ENCODE assay signal across 14 cellular contexts in genomic region chr6:142821164-142821716, GRCh38.
A peak's percentile ranks its signal among the peaks of the same experiment; 100 is the strongest.
DNase-seq lines count a peak whose midpoint lies in the region; ATAC-seq, FAIRE-seq and TF ChIP-seq lines count a peak whose summit lies in the region.
"Had no signal": no experiment of that assay in that cellular context is flagged by ENCODE, and none has a peak within 500 bp of the region (broad histone marks: within the 10 kb centered on the region; RNA-seq: fewer than 3 reads in every experiment).

No MANE protein-coding gene starts in this region.

- H3K9ac ChIP-seq in OCI-LY1 (ENCODE audit: low read length) (no peak overlapping the region), endothelial cell of umbilical vein (replicated peaks; ENCODE audit: extremely low read depth, insufficient read depth, low read length) (peak overlapping the region; percentile 77)

- no peaks in the 10 kb centered on the region for H3K27me3 ChIP-seq in OCI-LY1 (ENCODE audit: insufficient read depth, low read length)
- H3K27me3 ChIP-seq in endothelial cell of umbilical vein (ENCODE audit: control insufficient read depth in 2 of 2, insufficient read depth in 2 of 2, low read length in 2 of 2): no peaks in the 10 kb centered on the region
- no peaks in the 10 kb centered on the region for H3K27me3 ChIP-seq in small intestine (ENCODE audit: control insufficient read depth in 2 of 2, insufficient read depth in 2 of 2, low read length in 2 of 2)
- H3K27me3 ChIP-seq: right atrium auricular region had no signal

- H2AFZ ChIP-seq in OCI-LY1 (ENCODE audit: low read length) (no peak overlapping the region), endothelial cell of umbilical vein (ENCODE audit: low read depth, low read length) (no peak overlapping the region)

- no TSS peak for BruUV-seq in endothelial cell of umbilical vein (replicated peaks; lab: Mats Ljungman, UMichigan)

- peaks cover 16% of the 10 kb centered on the region for H3K36me3 Mint-ChIP-seq in activated CD4-positive, alpha-beta memory T cell treated with anti-CD3 and anti-CD28 coated beads for 36 hours
- peaks cover 28% of the 10 kb centered on the region for H3K36me3 Mint-ChIP-seq in activated CD4-positive, alpha-beta memory T cell treated with anti-CD3 and anti-CD28 coated beads, Interleukin-2, amount 10 ng/mL, durations not matched to agents 7 days and 5 days (ENCODE audit: low read depth)

- intact Hi-C loops in activated CD4-positive, alpha-beta memory T cell treated with anti-CD3 and anti-CD28 coated beads for 36 hours (cut with micrococcal nuclease): loop anchor here (5.0 kb wide), 1 partner anchor 129 kb away; no protein-coding TSS in a partner anchor
- intact Hi-C loops in endothelial cell of umbilical vein (cut with micrococcal nuclease): no loop called here
- intact Hi-C loops in sciatic nerve (cut with DNase I): no loop called here

- no peaks in the 10 kb centered on the region for H3K9me2 ChIP-seq in OCI-LY1 (ENCODE audit: low read depth, low read length)

- H3K79me2 ChIP-seq in OCI-LY1 (ENCODE audit: insufficient read depth, low read length) (0 out of 2 replicates have a peak, but pooled peaks cover 2% of the 10 kb centered on the region), endothelial cell of umbilical vein (ENCODE audit: control insufficient read depth, insufficient read depth, low read length) (no peaks in the 10 kb centered on the region)

- no peak overlapping the region for H3K4me3 Mint-ChIP-seq in activated CD4-positive, alpha-beta memory T cell treated with anti-CD3 and anti-CD28 coated beads for 36 hours
- no peak overlapping the region for H3K4me3 Mint-ChIP-seq in activated CD4-positive, alpha-beta memory T cell treated with anti-CD3 and anti-CD28 coated beads, Interleukin-2, amount 10 ng/mL, durations not matched to agents 7 days and 5 days

- CTCF ChIA-PET in activated CD4-positive, alpha-beta memory T cell treated with anti-CD3 and anti-CD28 coated beads for 36 hours (lab: Charles Lee): interaction anchor here (2.2 to 2.5 kb wide), 2 partner anchors 18 to 206 kb away, joined by 8 read pairs; no protein-coding TSS in a partner anchor
- CTCF ChIA-PET in activated CD4-positive, alpha-beta memory T cell treated with anti-CD3 and anti-CD28 coated beads, Interleukin-2, amount 10 ng/mL, durations not matched to agents 7 days and 5 days (lab: Charles Lee): interaction anchor here (1.8 kb wide), 1 partner anchor 33 kb away, joined by 5 read pairs; no protein-coding TSS in a partner anchor
- CTCF ChIA-PET in endothelial cell of umbilical vein (lab: Charles Lee): interaction anchor here (1.0 to 2.4 kb wide), 5 partner anchors 10 to 128 kb away, joined by 3 to 8 read pairs (median 3); no protein-coding TSS in a partner anchor

- H4K20me1 ChIP-seq in OCI-LY1 (ENCODE audit: insufficient read depth, low read length) (no peaks in the 10 kb centered on the region), endothelial cell of umbilical vein (replicated peaks; ENCODE audit: control insufficient read depth, extremely low read depth, insufficient read depth, low read length) (no peaks in the 10 kb centered on the region)

- H3K9me1 ChIP-seq in endothelial cell of umbilical vein (replicated peaks; ENCODE audit: control insufficient read depth, extremely low read depth, insufficient read depth, low read length): no peaks in the 10 kb centered on the region

- H3K4me3 ChIP-seq in OCI-LY1 (ENCODE audit: low read depth, low read length, poor library complexity, severe bottlenecking): no peak overlapping the region
- H3K4me3 ChIP-seq in endothelial cell of umbilical vein (replicated peaks in 1 of 3; ENCODE audit: insufficient read depth in 1 of 3, low read depth in 1 of 3, low read length in 3 of 3): no peak overlapping the region
- H3K4me3 ChIP-seq in small intestine (ENCODE audit: low read depth in 1 of 2, low read length in 2 of 2): no peak overlapping the region

- peak overlapping the region; percentile 65 for H3K27ac ChIP-seq in OCI-LY1 (ENCODE audit: low read depth, low read length, poor library complexity, severe bottlenecking)
- peak overlapping the region; percentile 93 for H3K27ac ChIP-seq in endothelial cell of umbilical vein (ENCODE audit: insufficient read depth, low read depth, low read length)
- H3K27ac ChIP-seq in small intestine (ENCODE audit: low read depth in 1 of 2, low read length in 1 of 2): peak overlapping the region in 1 of 2 donors; percentile 11

- TF ChIP-seq POLR2A in endothelial cell of umbilical vein (IDR thresholded peaks at IDR 0.05; ENCODE audit: low read depth, low read length): no peak

- no peaks in the 10 kb centered on the region for H3F3A ChIP-seq in OCI-LY1 (ENCODE audit: insufficient read depth, low read length)

- TF ChIP-seq CTCF in OCI-LY1 (IDR thresholded peaks at IDR 0.05; ENCODE audit: low read length) (no peak), endothelial cell of umbilical vein (IDR thresholded peaks at IDR 0.05; ENCODE audit: extremely low read depth in 1 of 2, insufficient read depth in 1 of 2, low read depth in 1 of 2, low read length in 2 of 2) (no peak)

- peaks cover 2% of the 10 kb centered on the region for H3K27me3 Mint-ChIP-seq in activated CD4-positive, alpha-beta memory T cell treated with anti-CD3 and anti-CD28 coated beads for 36 hours
- H3K27me3 Mint-ChIP-seq in activated CD4-positive, alpha-beta memory T cell treated with anti-CD3 and anti-CD28 coated beads, Interleukin-2, amount 10 ng/mL, durations not matched to agents 7 days and 5 days: no peaks in the 10 kb centered on the region

- ATAC-seq in sciatic nerve: no peak
- no peak for ATAC-seq in GM18907 (IDR thresholded peaks at IDR 0.05; ENCODE audit: unreplicated experiment)

- peaks cover 76% of the 10 kb centered on the region for H3K4me1 Mint-ChIP-seq in activated CD4-positive, alpha-beta memory T cell treated with anti-CD3 and anti-CD28 coated beads for 36 hours (ENCODE audit: low read depth)
- peaks cover 67% of the 10 kb centered on the region for H3K4me1 Mint-ChIP-seq in activated CD4-positive, alpha-beta memory T cell treated with anti-CD3 and anti-CD28 coated beads, Interleukin-2, amount 10 ng/mL, durations not matched to agents 7 days and 5 days

- H3K4me2 ChIP-seq in OCI-LY1 (ENCODE audit: low read length) (no peak overlapping the region), endothelial cell of umbilical vein (ENCODE audit: insufficient read depth, low read length) (peak overlapping the region; percentile 76)

- peaks cover 4% of the 10 kb centered on the region for H3K9me3 Mint-ChIP-seq in activated CD4-positive, alpha-beta memory T cell treated with anti-CD3 and anti-CD28 coated beads for 36 hours
- peaks cover 3% of the 10 kb centered on the region for H3K9me3 Mint-ChIP-seq in activated CD4-positive, alpha-beta memory T cell treated with anti-CD3 and anti-CD28 coated beads, Interleukin-2, amount 10 ng/mL, durations not matched to agents 7 days and 5 days

- H3K27ac Mint-ChIP-seq in activated CD4-positive, alpha-beta memory T cell treated with anti-CD3 and anti-CD28 coated beads for 36 hours: peak overlapping the region; percentile 97
- H3K27ac Mint-ChIP-seq in activated CD4-positive, alpha-beta memory T cell treated with anti-CD3 and anti-CD28 coated beads, Interleukin-2, amount 10 ng/mL, durations not matched to agents 7 days and 5 days: no peak overlapping the region

- no peak for DNase-seq in activated CD4-positive, alpha-beta memory T cell treated with anti-CD3 and anti-CD28 coated beads for 36 hours
- no peak for DNase-seq in activated CD4-positive, alpha-beta memory T cell treated with anti-CD3 and anti-CD28 coated beads, Interleukin-2, amount 10 ng/mL, durations not matched to agents 7 days and 5 days
- DNase-seq in endothelial cell of umbilical vein (ENCODE audit: low read depth, low spot score) (no peak), small intestine (peak; percentile 49), sciatic nerve (ENCODE audit: low spot score) (no peak), H4 (ENCODE audit: low spot score) (no peak)
- DNase-seq: activated gamma-delta T cell, glutamatergic neuron, NCI-H187, NCI-H510A treated with DMSO at 0.1 percent for 48 hours, RPMI8226 had no signal

- peaks cover 23% of the 10 kb centered on the region for H3K4me1 ChIP-seq in OCI-LY1 (ENCODE audit: insufficient read depth, low read length, severe bottlenecking)
- H3K4me1 ChIP-seq in endothelial cell of umbilical vein (ENCODE audit: control insufficient read depth, extremely low read depth, insufficient read depth, low read length): peaks cover 16% of the 10 kb centered on the region
- peaks cover 10 to 18% of the 10 kb centered on the region in 2 donors for H3K4me1 ChIP-seq in small intestine (ENCODE audit: control insufficient read depth in 2 of 2, insufficient read depth in 1 of 2, low read depth in 1 of 2, low read length in 1 of 2)

- POLR2A ChIA-PET in activated CD4-positive, alpha-beta memory T cell treated with anti-CD3 and anti-CD28 coated beads for 36 hours (lab: Charles Lee): interaction anchor here (0.9 to 6.4 kb wide), 6 partner anchors 12 to 125 kb away, joined by 5 to 34 read pairs (median 16); partner anchors contain the start of gene HIVEP2
- POLR2A ChIA-PET in activated CD4-positive, alpha-beta memory T cell treated with anti-CD3 and anti-CD28 coated beads, Interleukin-2, amount 10 ng/mL, durations not matched to agents 7 days and 5 days (lab: Charles Lee): interaction anchor here (1.2 to 4.0 kb wide), 8 partner anchors 18 to 125 kb away, joined by 3 to 79 read pairs (median 18); partner anchors contain the start of gene HIVEP2
- POLR2A ChIA-PET in endothelial cell of umbilical vein (lab: Charles Lee): no interaction called here

- H3K9me3 ChIP-seq in OCI-LY1 (ENCODE audit: low read length) (no peaks in the 10 kb centered on the region), endothelial cell of umbilical vein (replicated peaks; ENCODE audit: control insufficient read depth, insufficient read depth, low read length) (no peaks in the 10 kb centered on the region), small intestine (ENCODE audit: control insufficient read depth, low read depth) (no peaks in the 10 kb centered on the region)
- H3K9me3 ChIP-seq: right atrium auricular region had no signal

- 71 to 78% (median 77%) methylated on average over 6 of the region's 6 CpGs for WGBS in small intestine, 3 donors

- H3K36me3 ChIP-seq in OCI-LY1 (ENCODE audit: insufficient read depth, low read length) (peaks cover 8% of the 10 kb centered on the region), endothelial cell of umbilical vein (ENCODE audit: control insufficient read depth in 2 of 2, extremely low read depth in 1 of 2, insufficient read depth in 2 of 2, low read length in 2 of 2) (no peaks in the 10 kb centered on the region), small intestine (ENCODE audit: control insufficient read depth in 2 of 2, insufficient read depth in 2 of 2, low read length in 2 of 2) (no peaks in the 10 kb centered on the region)
- H3K36me3 ChIP-seq: right atrium auricular region had no signal

- dilution Hi-C loops in endothelial cell of umbilical vein (cut with MboI; ENCODE audit: extremely low pct_ligation_motif_present, low sequenced_read_pairs): no loop called here

- FAIRE-seq in endothelial cell of umbilical vein (lab: Jason Lieb, UNC): no peak
- no peak for FAIRE-seq in small intestine (lab: Jason Lieb, UNC)

TF ChIP-seq in endothelial cell of umbilical vein, 7 proteins besides CTCF, POLR2A, EP300 and RAD21:
- no peak for TF ChIP-seq MYC (IDR thresholded peaks at IDR 0.05; ENCODE audit: low read depth, low read length)
